20 cellular contexts compared by ENCODE assay signal in genomic region chr7:27345964-27346363, GRCh38.
A peak's percentile ranks its signal among the peaks of the same experiment; 100 is the strongest.
DNase-seq lines count a peak whose midpoint lies in the region; ATAC-seq, FAIRE-seq and TF ChIP-seq lines count a peak whose summit lies in the region.
"Had no signal": no experiment of that assay in that cellular context is flagged by ENCODE, and none has a peak within 500 bp of the region (broad histone marks: within the 10 kb centered on the region; RNA-seq: fewer than 3 reads in every experiment).

No MANE protein-coding gene starts in this region.

- no peaks in the 10 kb centered on the region for H3K9me3 Mint-ChIP-seq in mesothelial cell of epicardium
- no peaks in the 10 kb centered on the region for H3K9me3 Mint-ChIP-seq in T-helper 2 cell treated with Interferon-gamma antibody and Interleukin-4, amounts not matched to agents 5 μg/mL and 100 μg/mL, for 36 hours
- H3K9me3 Mint-ChIP-seq: CD4-positive, alpha-beta memory T cell had no signal

- TF ChIP-seq POLR2A in tibial nerve (IDR thresholded peaks at IDR 0.05) = no peak

- H3K36me3 ChIP-seq in RWPE2 (ENCODE audit: low read depth) (no peaks in the 10 kb centered on the region), tibial nerve (no peaks in the 10 kb centered on the region)
- H3K36me3 ChIP-seq: BE2C had no signal

- no peak for TF ChIP-seq EP300 in tibial nerve (IDR thresholded peaks at IDR 0.05)

- peak overlapping the region; percentile 96 for H3K27ac Mint-ChIP-seq in mesothelial cell of epicardium
- H3K27ac Mint-ChIP-seq in T-helper 2 cell treated with Interferon-gamma antibody and Interleukin-4, amounts not matched to agents 5 μg/mL and 100 μg/mL, for 36 hours = no peak overlapping the region
- H3K27ac Mint-ChIP-seq: CD4-positive, alpha-beta memory T cell had no signal

- H3K4me1 Mint-ChIP-seq in mesothelial cell of epicardium = peaks cover 44% of the 10 kb centered on the region
- no peaks in the 10 kb centered on the region for H3K4me1 Mint-ChIP-seq in T-helper 2 cell treated with Interferon-gamma antibody and Interleukin-4, amounts not matched to agents 5 μg/mL and 100 μg/mL, for 36 hours (ENCODE audit: low read depth)
- H3K4me1 Mint-ChIP-seq: CD4-positive, alpha-beta memory T cell had no signal

- peak overlapping the region; percentile 81 for H3K27ac ChIP-seq in RWPE2 (ENCODE audit: poor library complexity, severe bottlenecking)
- no peak overlapping the region for H3K27ac ChIP-seq in tibial nerve

- FAIRE-seq in HTR-8/SVneo (lab: Jason Lieb, UNC) = peak; percentile 52
- FAIRE-seq: D721Med, GM19239, H54 had no signal

- no peak overlapping the region for H3K4me3 ChIP-seq in RWPE2 (ENCODE audit: severe bottlenecking)
- H3K4me3 ChIP-seq in tibial nerve = no peak overlapping the region

- ATAC-seq in RWPE2 (ENCODE audit: low read depth) = no peak
- ATAC-seq: Right ventricle myocardium inferior had no signal

- H3K27me3 ChIP-seq in RWPE2 (ENCODE audit: insufficient read depth, poor library complexity, severe bottlenecking) (no peaks in the 10 kb centered on the region), tibial nerve (no peaks in the 10 kb centered on the region)

- no peak for DNase-seq in HTR-8/SVneo (ENCODE audit: insufficient read length, low spot score)
- no peak for DNase-seq in RWPE2 (ENCODE audit: low spot score)
- no peak for DNase-seq in mesothelial cell of epicardium (ENCODE audit: low spot score in 2 of 2, unreplicated experiment in 2 of 2)
- DNase-seq in SKM-1 treated with dmso at 0.1 percent for 144 hours (lab: John Stamatoyannopoulos, UW; ENCODE audit: unreplicated experiment) = no peak
- no peak for DNase-seq in tibial nerve (ENCODE audit: low spot score in 2 of 2)
- DNase-seq in T-helper 2 cell treated with Interferon-gamma antibody and Interleukin-4, amounts not matched to agents 5 μg/mL and 100 μg/mL, for 36 hours (ENCODE audit: low spot score) = no peak
- DNase-seq in SIG-M5 treated with dmso at 0.1 percent for 504 hours (lab: John Stamatoyannopoulos, UW; ENCODE audit: unreplicated experiment) = no peak
- DNase-seq: BE2C; CD4-positive, alpha-beta memory T cell; Karpas-422; MM.1S; NCI-H1092 treated with DMSO at 0.1 percent for 48 hours; NCI-H1694; NCI-H2227 treated with DMSO at 0.1 percent for 48 hours; NCI-H69; SK-N-SH had no signal

- peak overlapping the region; percentile 48 for H3K4me3 Mint-ChIP-seq in mesothelial cell of epicardium
- H3K4me3 Mint-ChIP-seq in T-helper 2 cell treated with Interferon-gamma antibody and Interleukin-4, amounts not matched to agents 5 μg/mL and 100 μg/mL, for 36 hours = no peak overlapping the region
- H3K4me3 Mint-ChIP-seq: CD4-positive, alpha-beta memory T cell had no signal

- 82 to 85% methylated on average over 8 of the region's 8 CpGs for WGBS in tibial nerve, 2 donors

- H3K27me3 Mint-ChIP-seq in mesothelial cell of epicardium (ENCODE audit: low read depth) = no peaks in the 10 kb centered on the region
- H3K27me3 Mint-ChIP-seq in T-helper 2 cell treated with Interferon-gamma antibody and Interleukin-4, amounts not matched to agents 5 μg/mL and 100 μg/mL, for 36 hours (ENCODE audit: low read depth) = peaks cover 3% of the 10 kb centered on the region

- H3K9me3 ChIP-seq in RWPE2 (ENCODE audit: severe bottlenecking) = no peaks in the 10 kb centered on the region
- H3K9me3 ChIP-seq in tibial nerve = no peaks in the 10 kb centered on the region
- H3K9me3 ChIP-seq: BE2C, SK-N-SH had no signal

- H3K36me3 Mint-ChIP-seq in mesothelial cell of epicardium = no peaks in the 10 kb centered on the region
- H3K36me3 Mint-ChIP-seq in T-helper 2 cell treated with Interferon-gamma antibody and Interleukin-4, amounts not matched to agents 5 μg/mL and 100 μg/mL, for 36 hours (ENCODE audit: low read depth) = no peaks in the 10 kb centered on the region
- H3K36me3 Mint-ChIP-seq: CD4-positive, alpha-beta memory T cell had no signal

- H3K4me1 ChIP-seq in RWPE2 (ENCODE audit: insufficient read depth, poor library complexity, severe bottlenecking) = peaks cover 25% of the 10 kb centered on the region
- peaks cover 0 to 7% (median 2%) of the 10 kb centered on the region in 4 donors for H3K4me1 ChIP-seq in tibial nerve
- H3K4me1 ChIP-seq: BE2C had no signal

- no peak for TF ChIP-seq CTCF in RWPE2 (IDR thresholded peaks at IDR 0.05; ENCODE audit: poor library complexity, severe bottlenecking)
- TF ChIP-seq CTCF in mesothelial cell of epicardium (IDR thresholded peaks at IDR 0.05; ENCODE audit: unreplicated experiment) = no peak
- no peak for TF ChIP-seq CTCF in tibial nerve (IDR thresholded peaks at IDR 0.05)
